In genomic region chr18:44396550-44396949, GRCh38 we compare ENCODE assay signal across 25 cellular contexts.
"Had no signal": no experiment of that assay in that cellular context is flagged by ENCODE, and none has a peak within 500 bp of the region (broad histone marks: within the 10 kb centered on the region; RNA-seq: fewer than 3 reads in every experiment).

No MANE protein-coding gene starts in this region.

- H3K36me3 Mint-ChIP-seq: IgD-negative memory B cell, T-cell had no signal

- H3K27me3 Mint-ChIP-seq: IgD-negative memory B cell, T-cell had no signal

- H3K4me1 Mint-ChIP-seq: IgD-negative memory B cell, T-cell had no signal

- H3K9me3 ChIP-seq: SJSA1 had no signal

- H3K36me3 ChIP-seq: SJSA1 had no signal

- H3K27ac ChIP-seq: HL-60, KMS-11, SJSA1, SK-N-MC had no signal

- ATAC-seq: K562, T-cell had no signal

- H3K9me3 Mint-ChIP-seq: IgD-negative memory B cell; T-helper 1 cell treated with Interleukin-12 subunit alpha and Interleukin-12 subunit beta and Interleukin-4 antibody, amounts not matched to agents 30 μg/mL and 1 μg/mL, for 36 hours had no signal

- H3K4me3 ChIP-seq: K562, SJSA1, SK-N-MC had no signal

- H3K4me1 ChIP-seq: SJSA1 had no signal

- H3K9ac ChIP-seq: KMS-11 had no signal

- H3K27ac Mint-ChIP-seq: IgD-negative memory B cell; T-cell; T-helper 1 cell treated with Interleukin-12 subunit alpha and Interleukin-12 subunit beta and Interleukin-4 antibody, amounts not matched to agents 30 μg/mL and 1 μg/mL, for 36 hours had no signal

- DNase-seq: Kasumi-1, MM.1S, NCI-H1092 treated with DMSO at 0.1 percent for 48 hours, NCI-H1436, NCI-H187, NCI-H2029, NCI-H2081 treated with DMSO at 0.1 percent for 48 hours, NCI-H2171, NCI-H226, NCI-H446, NCI-H510A, NCI-H524 treated with DMSO at 0.1 percent for 48 hours, NCI-H82, Right ventricle myocardium superior, RPMI8226, SIG-M5, SW 1271, T-cell had no signal

- H3K4me3 Mint-ChIP-seq: IgD-negative memory B cell; T-cell; T-helper 1 cell treated with Interleukin-12 subunit alpha and Interleukin-12 subunit beta and Interleukin-4 antibody, amounts not matched to agents 30 μg/mL and 1 μg/mL, for 36 hours had no signal

- H3K27me3 ChIP-seq: SJSA1 had no signal
